In genomic region chrX:48071064-48071985, GRCh38 we compare ENCODE assay signal across 8 cellular contexts. TPM values are rescaled to one million over a fixed set of nuclear protein-coding genes. Genes with fewer than 3 reads are reported as not detected.
A peak's percentile ranks its signal among the peaks of the same experiment; 100 is the strongest.
DNase-seq lines count a peak whose midpoint lies in the region; ATAC-seq and FAIRE-seq lines count a peak whose summit lies in the region.

TSS of gene ZNF630 (minus strand) at chrX:48071640. CDS start at chrX:48066886, 4,754 bp downstream.

- H3K23ac ChIP-seq in mesendoderm (ENCODE audit: low read length), result no peak within 1 kb of the TSS

- no peak within 1 kb of the TSS for H4K8ac ChIP-seq in mesendoderm (ENCODE audit: low read depth, low read length)

- DNase-seq in GM18507 (ENCODE audit: extremely low spot score, insufficient read length, low read depth) (peak; percentile 60), NCI-H460 (ENCODE audit: extremely low read depth, low read depth) (peak; percentile 8), mesendoderm (peak; percentile 87), foreskin melanocyte (no peak)
- DNase-seq in activated CD8-positive, alpha-beta memory T cell treated with anti-CD3 and anti-CD28 coated beads for 48 hours (ENCODE audit: low read depth in 2 of 3, low spot score in 2 of 3), result peak in 2 of 3 experiments; percentile 6 to 23
- DNase-seq in stimulated activated CD8-positive, alpha-beta memory T cell treated with anti-CD3 and anti-CD28 coated beads, Interleukin-12 subunit alpha, Interleukin-12 subunit beta, amount 100 ng/mL, for 24 hours (ENCODE audit: extremely low read depth), result peak; percentile 31

- H2AK5ac ChIP-seq in mesendoderm (ENCODE audit: low read length), result no peak within 1 kb of the TSS

- H3K36me3 ChIP-seq in endocrine pancreas (ENCODE audit: control insufficient read depth, insufficient read depth, low read length) (no peaks in the 10 kb centered on the region), mesendoderm (ENCODE audit: control insufficient read depth, insufficient read depth, low read length) (no peaks in the 10 kb centered on the region)

- H3K9me3 ChIP-seq in endocrine pancreas (ENCODE audit: control insufficient read depth, low read length), result no peaks in the 10 kb centered on the region

- H3K4me1 ChIP-seq in endocrine pancreas (ENCODE audit: control insufficient read depth, insufficient read depth, low read length), result no peaks in the 10 kb centered on the region
- H3K4me1 ChIP-seq in mesendoderm (ENCODE audit: control insufficient read depth, low read depth, low read length), result no peaks in the 10 kb centered on the region

- peak within 1 kb of the TSS; percentile 56 for H3K4me2 ChIP-seq in mesendoderm (ENCODE audit: low read length)

- no peaks in the 10 kb centered on the region for H3K79me2 ChIP-seq in mesendoderm (ENCODE audit: control insufficient read depth, insufficient read depth, low read length)

- H3K56ac ChIP-seq in mesendoderm (ENCODE audit: low read length), result peak within 1 kb of the TSS; percentile 90

- no peaks in the 10 kb centered on the region for H3K79me1 ChIP-seq in mesendoderm (ENCODE audit: low read length)

- H3K4me3 ChIP-seq in endocrine pancreas (ENCODE audit: control insufficient read depth, insufficient read depth, low read length) (peak within 1 kb of the TSS; percentile 65), mesendoderm (ENCODE audit: low read length) (peak within 1 kb of the TSS; percentile 54)

- H3K27me3 ChIP-seq in endocrine pancreas (ENCODE audit: control insufficient read depth, insufficient read depth, low read length) (no peaks in the 10 kb centered on the region), mesendoderm (ENCODE audit: insufficient read depth, low read length, poor library complexity) (no peaks in the 10 kb centered on the region)

- FAIRE-seq in GM18507 (lab: Jason Lieb, UNC), result peak; percentile 75

- H2BK15ac ChIP-seq in mesendoderm (replicated peaks; ENCODE audit: low read depth), result no peak within 1 kb of the TSS

- peak within 1 kb of the TSS; percentile 65 for H3K27ac ChIP-seq in mesendoderm (ENCODE audit: low read depth, low read length)

- no peak within 1 kb of the TSS for H2BK120ac ChIP-seq in mesendoderm (ENCODE audit: low read depth, low read length)

- WGBS in mesendoderm (ENCODE audit: extremely low coverage, insufficient coverage, low lambda C conversion rate), result no CpG with 5 or more reads among the region's 48 CpGs

- H3K9ac ChIP-seq in endocrine pancreas (ENCODE audit: control insufficient read depth, insufficient read depth, low read length), result peak within 1 kb of the TSS; percentile 93
- peak within 1 kb of the TSS; percentile 76 for H3K9ac ChIP-seq in mesendoderm (ENCODE audit: low read length)

- H4K5ac ChIP-seq in mesendoderm (ENCODE audit: low read length), result no peak within 1 kb of the TSS

- ATAC-seq in HG02981 (IDR thresholded peaks at IDR 0.05; ENCODE audit: unreplicated experiment), result peak; percentile 84

- H3K18ac ChIP-seq in mesendoderm (ENCODE audit: low read length), result peak within 1 kb of the TSS; percentile 1

- H3K4ac ChIP-seq in mesendoderm (ENCODE audit: low read depth, low read length), result no peak within 1 kb of the TSS

- no peak within 1 kb of the TSS for H2BK5ac ChIP-seq in mesendoderm (ENCODE audit: low read length)

RNA-seq across cellular contexts. Expression of gene ZNF630, which starts in this region (rescaled TPM):
- total RNA-seq in NCI-H460 (2014; rRNA removed; shearing (Covaris generic)), result 1.6 and 2.4 TPM in 2 replicates
- polyA plus RNA-seq in NCI-H460 (2014; cell fraction: nucleus; rRNA removed), result 0.08 and 1.0 TPM in 2 replicates
- polyA plus RNA-seq in mesendoderm (2013, experiment 1 of 2), result 0.84 TPM
- 0.85 TPM for polyA plus RNA-seq in mesendoderm (2013, experiment 2 of 2)
